ENCODE assay signal across 8 cellular contexts in genomic region chr15:98647774-98648653, GRCh38. TPM values are rescaled to one million over a fixed set of nuclear protein-coding genes. Genes with fewer than 3 reads are reported as not detected.
A peak's percentile ranks its signal among the peaks of the same experiment; 100 is the strongest.
DNase-seq lines count a peak whose midpoint lies in the region; ATAC-seq and TF ChIP-seq lines count a peak whose summit lies in the region.

IGF1R (plus strand) TSS chr15:98648539; CDS start chr15:98649582, 1,043 bp downstream.

- H3K4me1 Mint-ChIP-seq in chondrocyte (ENCODE audit: low read depth) = peaks cover 24% of the 10 kb centered on the region

- DNase-seq in A673 (ENCODE audit: low spot score) (peak; percentile 96), NCI-H2227 treated with DMSO at 0.1 percent for 48 hours (lab: John Stamatoyannopoulos, UW) (peak; percentile 71), chondrocyte (ENCODE audit: low spot score) (no peak), kidney glomerular epithelial cell (lab: John Stamatoyannopoulos, UW) (peak; percentile 66)
- DNase-seq in activated CD4-positive, CD25-positive, alpha-beta regulatory T cell treated with anti-CD3 and anti-CD28 coated beads, Interleukin-2, amount 50 U/mL, for 72 hours = peak; percentile 82
- DNase-seq in stimulated activated CD4-positive, alpha-beta T cell treated with anti-CD3 and anti-CD28 coated beads, Interleukin-15, amount 100 ng/mL, for 24 hours = peak; percentile 87

- H3K36me3 ChIP-seq in A673 (ENCODE audit: insufficient read depth, low read length, poor library complexity, severe bottlenecking) = no peaks in the 10 kb centered on the region

- peaks cover 14% of the 10 kb centered on the region for H3K4me1 ChIP-seq in A673 (ENCODE audit: insufficient read depth, low read length, poor library complexity, severe bottlenecking)

- peak within 1 kb of the TSS; percentile 92 for H3K27ac Mint-ChIP-seq in chondrocyte (ENCODE audit: unreplicated experiment)

- intact Hi-C loops in A673 (cut with micrococcal nuclease; ENCODE audit: unreplicated experiment) = loop anchor here (1.0 to 5.0 kb wide), 4 partner anchors 129 to 219 kb away; no protein-coding TSS in a partner anchor

- peaks cover 5% of the 10 kb centered on the region for H3K36me3 Mint-ChIP-seq in chondrocyte (ENCODE audit: low read depth)

- peak within 1 kb of the TSS; percentile 87 for H3K4me3 ChIP-seq in A673 (ENCODE audit: low read depth, low read length, poor library complexity, severe bottlenecking)

- peak; percentile 83 for ATAC-seq in GM18867 (IDR thresholded peaks at IDR 0.05; ENCODE audit: unreplicated experiment)
- peak; percentile 61 for ATAC-seq in HG03103 (IDR thresholded peaks at IDR 0.05; ENCODE audit: low read depth, unreplicated experiment)

- peaks cover 35% of the 10 kb centered on the region for H3K27me3 ChIP-seq in A673 (replicated peaks; ENCODE audit: insufficient read depth, low read depth, low read length, poor library complexity)

- BruUV-seq in A673 (replicated peaks; lab: Mats Ljungman, UMichigan) = no TSS peak

- H3K27me3 Mint-ChIP-seq in chondrocyte (ENCODE audit: low read depth) = peaks cover 22% of the 10 kb centered on the region

- H3K27ac ChIP-seq in A673 (ENCODE audit: low read depth, low read length, poor library complexity, severe bottlenecking) = peak within 1 kb of the TSS; percentile 88

- H3K4me3 Mint-ChIP-seq in chondrocyte (ENCODE audit: unreplicated experiment) = peak within 1 kb of the TSS; percentile 94

- no peaks in the 10 kb centered on the region for H3K9me3 Mint-ChIP-seq in chondrocyte (ENCODE audit: low read depth)

- 0 out of 2 replicates have a peak, but pooled peaks have one; percentile 15 for TF ChIP-seq CTCF in A673 (conservative IDR thresholded peaks at IDR 0.05; ENCODE audit: low read depth, low read length)
- TF ChIP-seq CTCF in chondrocyte (IDR thresholded peaks at IDR 0.05) = peak; percentile 71

- POLR2A ChIA-PET in A673 (lab: Charles Lee; ENCODE audit: low non-redundant PET) = interaction anchor here (0.6 kb wide), 1 partner anchor 44 kb away, joined by 3 read pairs; no protein-coding TSS in a partner anchor

- H3K9me3 ChIP-seq in A673 (ENCODE audit: low read depth, low read length, poor library complexity, severe bottlenecking) = no peaks in the 10 kb centered on the region

- CTCF ChIA-PET in A673 (lab: Charles Lee) = interaction anchor here (0.7 to 1.9 kb wide), 4 partner anchors 129 to 219 kb away, joined by 4 to 8 read pairs (median 4); no protein-coding TSS in a partner anchor

RNA-seq across cellular contexts. Expression of gene IGF1R, which starts in this region (rescaled TPM):
- total RNA-seq in A673 (2021) = 34.9 and 41.2 TPM in 2 replicates
- 110 to 119 TPM (median 119 TPM) in 3 replicates for total RNA-seq in chondrocyte
